ENCODE assay signal across 1 cellular context in genomic region chr1:213375002-213375401, GRCh38.
A peak's percentile ranks its signal among the peaks of the same experiment; 100 is the strongest.
TF ChIP-seq lines count a peak whose summit lies in the region.

No MANE protein-coding gene starts in this region.

TF ChIP-seq in K562, 482 proteins besides CTCF, POLR2A, EP300 and RAD21 (continued from another document):
- TF ChIP-seq GATA2 (CRISPR knock-in tag; IDR thresholded peaks at IDR 0.05): no peak
- TF ChIP-seq KDM1A (IDR thresholded peaks at IDR 0.05): peak in 1 of 2 experiments; percentile 62; a peak in 1 of 4 replicates
- TF ChIP-seq EZH2 (IDR thresholded peaks at IDR 0.05; ENCODE audit: borderline replicate concordance, low read depth, low read length): no peak
- TF ChIP-seq ZNF174 (CRISPR knock-in tag; IDR thresholded peaks at IDR 0.05): no peak
- TF ChIP-seq ZNF347 (CRISPR knock-in tag; IDR thresholded peaks at IDR 0.05; ENCODE audit: low read depth): no peak
- no peak for TF ChIP-seq PHF8 (IDR thresholded peaks at IDR 0.05; ENCODE audit: borderline replicate concordance, low read length)
- peak; percentile 38 for TF ChIP-seq ARHGAP35 (IDR thresholded peaks at IDR 0.05; ENCODE audit: partially characterized antibody)
- no peak for TF ChIP-seq CREB3L1 (IDR thresholded peaks at IDR 0.05; ENCODE audit: borderline replicate concordance, low read depth)
- peak; percentile 29 for TF ChIP-seq TAF9B (IDR thresholded peaks at IDR 0.05; ENCODE audit: partially characterized antibody)
- TF ChIP-seq NELFE (IDR thresholded peaks at IDR 0.05; ENCODE audit: insufficient read depth, insufficient read length): no peak
- TF ChIP-seq SRSF1 (IDR thresholded peaks at IDR 0.05; ENCODE audit: low read depth, low read length): no peak
- TF ChIP-seq CBX1 (IDR thresholded peaks at IDR 0.05; ENCODE audit: low read depth): no peak
- TF ChIP-seq KDM4B (IDR thresholded peaks at IDR 0.05; ENCODE audit: borderline replicate concordance in 2 of 2, low read depth in 1 of 2): peak in 1 of 2 experiments; percentile 81; a peak in 1 of 4 replicates
- TF ChIP-seq THRAP3 (IDR thresholded peaks at IDR 0.05; ENCODE audit: borderline replicate concordance): 0 out of 2 replicates have a peak, but pooled peaks have one; percentile 30
- TF ChIP-seq ZNF518B (CRISPR knock-in tag; IDR thresholded peaks at IDR 0.05): no peak
- TF ChIP-seq NCOA2 (IDR thresholded peaks at IDR 0.05; ENCODE audit: partially characterized antibody in 2 of 2): peak in 1 of 2 experiments; percentile 20
- TF ChIP-seq MYBL2 (IDR thresholded peaks at IDR 0.05; ENCODE audit: low read depth): peak; percentile 41; the same call in 1 of the 2 replicates
- TF ChIP-seq MYBL2 (CRISPR knock-in tag; IDR thresholded peaks at IDR 0.05; ENCODE audit: borderline replicate concordance): no peak
- no peak for TF ChIP-seq RB1 (IDR thresholded peaks at IDR 0.05; ENCODE audit: low read depth)
- peak; percentile 11; the same call in 1 of the 2 replicates for TF ChIP-seq PHB2 (IDR thresholded peaks at IDR 0.05; ENCODE audit: low read depth)
- no peak for TF ChIP-seq CBX8 (IDR thresholded peaks at IDR 0.05; ENCODE audit: borderline replicate concordance, extremely low read depth, low read depth, low read length, poor library complexity, severe bottlenecking)
TF ChIP-seq in K562: peak in this region for 14.
